In the genomic region with DNA sequence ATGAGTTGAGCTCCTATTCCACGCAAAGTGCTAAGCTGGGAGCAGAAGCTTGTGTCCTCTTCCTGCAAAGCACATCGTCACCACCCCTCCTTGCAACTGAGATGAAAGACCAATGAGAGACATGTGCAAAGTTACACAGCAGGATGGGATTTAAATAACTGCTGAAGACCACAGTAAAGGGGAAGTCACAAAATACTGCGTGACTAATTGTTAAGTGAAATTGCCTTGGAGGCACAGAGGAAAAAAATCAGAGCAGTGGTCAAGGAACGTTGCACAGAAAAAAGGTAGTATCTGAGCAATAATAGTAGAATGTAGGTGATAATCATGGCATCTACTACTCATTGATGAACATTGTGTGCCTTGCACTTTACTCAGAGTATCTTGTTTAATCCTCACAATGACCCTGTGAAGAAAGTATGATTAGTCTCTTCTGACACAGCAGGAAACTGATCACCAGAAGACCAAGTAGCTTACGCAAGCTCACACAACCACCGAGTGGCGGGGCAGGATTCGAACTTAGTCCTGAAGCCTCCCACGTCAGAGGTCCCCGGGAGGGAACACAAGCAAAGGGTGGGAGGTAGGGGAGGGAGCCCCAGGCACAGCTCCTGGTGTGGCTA, we compare ENCODE assay signal across 15 cellular contexts. TPM values are rescaled to one million over a fixed set of nuclear protein-coding genes. Genes with fewer than 3 reads are reported as not detected.
DNase-seq lines count a peak whose midpoint lies in the region; ATAC-seq, FAIRE-seq and TF ChIP-seq lines count a peak whose summit lies in the region.
"Had no signal": no experiment of that assay in that cellular context is flagged by ENCODE, and none has a peak within 500 bp of the region (broad histone marks: within the 10 kb centered on the region; RNA-seq: fewer than 3 reads in every experiment).

No MANE protein-coding gene starts in this region.

- BruUV-seq in mammary epithelial cell (replicated peaks; lab: Mats Ljungman, UMichigan): no TSS peak

- TF ChIP-seq CTCF in mammary epithelial cell (conservative IDR thresholded peaks at IDR 0.05 in 1 of 2, IDR thresholded peaks at IDR 0.05 in 1 of 2; ENCODE audit: extremely low read depth in 1 of 2, insufficient read depth in 1 of 2, low read depth in 1 of 2, low read length in 2 of 2): no peak
- TF ChIP-seq CTCF in breast epithelium (IDR thresholded peaks at IDR 0.05): no peak
- no peak for TF ChIP-seq CTCF in bronchial epithelial cell (IDR thresholded peaks at IDR 0.05; ENCODE audit: insufficient read depth, low read length, severe bottlenecking)
- TF ChIP-seq CTCF in psoas muscle (IDR thresholded peaks at IDR 0.05): no peak

- H3K36me3 Mint-ChIP-seq in stimulated activated memory B cell treated with anti-CD40 and anti-IgM and Interleukin-4, amounts not matched to agents 10 μg/mL and 1 μg/mL and 100 μg/mL, for 72 hours: no peaks in the 10 kb centered on the region

- WGBS in mammary epithelial cell (ENCODE audit: low coverage, missing lambda C conversion rate): 59% methylated on average over 10 of the region's 10 CpGs
- 64 to 65% (median 65%) methylated on average over 10 of the region's 10 CpGs for WGBS in psoas muscle, 3 donors

- H2AFZ ChIP-seq in mammary epithelial cell (ENCODE audit: low read depth, low read length): no peak overlapping the region
- H2AFZ ChIP-seq: hepatocyte had no signal

- intact Hi-C loops in mammary epithelial cell (cut with micrococcal nuclease): no loop called here
- intact Hi-C loops in breast epithelium (cut with DNase I; ENCODE audit: low total_unique reads): no loop called here
- intact Hi-C loops in psoas muscle (cut with DNase I): no loop called here

- H3K27ac ChIP-seq in mammary epithelial cell (ENCODE audit: insufficient read depth, low read depth, low read length): no peak overlapping the region
- no peak overlapping the region for H3K27ac ChIP-seq in breast epithelium
- no peak overlapping the region for H3K27ac ChIP-seq in psoas muscle
- H3K27ac ChIP-seq: hepatocyte had no signal

- no peaks in the 10 kb centered on the region for H3K79me2 ChIP-seq in mammary epithelial cell (ENCODE audit: insufficient read depth, low read length)
- H3K79me2 ChIP-seq: hepatocyte had no signal

- H3K9me3 ChIP-seq in mammary epithelial cell (replicated peaks; ENCODE audit: insufficient read depth, low read length) (no peaks in the 10 kb centered on the region), breast epithelium (no peaks in the 10 kb centered on the region), psoas muscle (no peaks in the 10 kb centered on the region)
- H3K9me3 ChIP-seq: SK-N-SH, upper lobe of left lung had no signal

- peaks cover 9% of the 10 kb centered on the region for H3K4me1 ChIP-seq in mammary epithelial cell (ENCODE audit: insufficient read depth, low read length)
- H3K4me1 ChIP-seq in breast epithelium: no peaks in the 10 kb centered on the region
- H3K4me1 ChIP-seq in psoas muscle: no peaks in the 10 kb centered on the region
- H3K4me1 ChIP-seq: upper lobe of left lung had no signal

- FAIRE-seq in bronchial epithelial cell (lab: Jason Lieb, UNC): no peak

- in situ Hi-C loops in mammary epithelial cell (cut with MboI; ENCODE audit: low sequenced_read_pairs in 2 of 2): no loop called here

- H3K27me3 ChIP-seq in mammary epithelial cell (ENCODE audit: insufficient read depth, low read length) (no peaks in the 10 kb centered on the region), breast epithelium (no peaks in the 10 kb centered on the region), bronchial epithelial cell (ENCODE audit: control insufficient read depth, insufficient read depth, low read length) (no peaks in the 10 kb centered on the region), psoas muscle (ENCODE audit: insufficient read depth in 3 of 3, low read length in 2 of 3) (no peaks in the 10 kb centered on the region)
- H3K27me3 ChIP-seq: hepatocyte, upper lobe of left lung had no signal

- TF ChIP-seq POLR2A in breast epithelium (IDR thresholded peaks at IDR 0.05): no peak

- H3K4me3 Mint-ChIP-seq in stimulated activated memory B cell treated with anti-CD40 and anti-IgM and Interleukin-4, amounts not matched to agents 10 μg/mL and 1 μg/mL and 100 μg/mL, for 72 hours: peak overlapping the region; percentile 58
- H3K4me3 Mint-ChIP-seq: central memory CD8-positive, alpha-beta T cell; nephron had no signal

- H3K36me3 ChIP-seq in mammary epithelial cell (ENCODE audit: insufficient read depth, low read length): no peaks in the 10 kb centered on the region
- no peaks in the 10 kb centered on the region for H3K36me3 ChIP-seq in breast epithelium
- H3K36me3 ChIP-seq in bronchial epithelial cell (ENCODE audit: control insufficient read depth, insufficient read depth, low read length): no peaks in the 10 kb centered on the region
- H3K36me3 ChIP-seq in psoas muscle (ENCODE audit: insufficient read depth in 1 of 2, low read depth in 1 of 2): no peaks in the 10 kb centered on the region
- H3K36me3 ChIP-seq: upper lobe of left lung had no signal

- H3K9ac ChIP-seq in mammary epithelial cell (ENCODE audit: insufficient read depth, low read length): no peak overlapping the region
- H3K9ac ChIP-seq: SK-N-SH had no signal

- no peaks in the 10 kb centered on the region for H4K20me1 ChIP-seq in mammary epithelial cell (ENCODE audit: insufficient read depth, low read length)

- DNase-seq in mammary epithelial cell (peak; percentile 24), breast epithelium (ENCODE audit: low spot score in 2 of 2) (no peak), NOMO-1 treated with DMSO at 0.1 percent for 48 hours (lab: John Stamatoyannopoulos, UW; ENCODE audit: unreplicated experiment) (peak; percentile 99), bronchial epithelial cell (ENCODE audit: low read depth) (peak; percentile 77), middle frontal gyrus (ENCODE audit: extremely low spot score, low spot score) (no peak), T1000 (lab: John Stamatoyannopoulos, UW) (no peak), psoas muscle (no peak)
- DNase-seq: NCI-H1436 treated with DMSO at 0.1 percent for 48 hours, SK-N-SH had no signal

- no peak overlapping the region for H3K4me2 ChIP-seq in mammary epithelial cell (ENCODE audit: insufficient read depth, low read depth, low read length)
- H3K4me2 ChIP-seq: hepatocyte, SK-N-SH had no signal

- H3K27ac Mint-ChIP-seq in stimulated activated memory B cell treated with anti-CD40 and anti-IgM and Interleukin-4, amounts not matched to agents 10 μg/mL and 1 μg/mL and 100 μg/mL, for 72 hours: peak overlapping the region; percentile 79
- H3K27ac Mint-ChIP-seq: nephron had no signal

- CTCF ChIA-PET in mammary epithelial cell (lab: Charles Lee; ENCODE audit: low non-redundant PET): no interaction called here

- H3K4me3 ChIP-seq in mammary epithelial cell (replicated peaks in 1 of 3; ENCODE audit: insufficient read depth in 1 of 3, low read depth in 2 of 3, low read length in 3 of 3): no peak overlapping the region
- H3K4me3 ChIP-seq in breast epithelium: no peak overlapping the region
- no peak overlapping the region for H3K4me3 ChIP-seq in bronchial epithelial cell (ENCODE audit: low read depth, low read length)
- no peak overlapping the region for H3K4me3 ChIP-seq in psoas muscle
- H3K4me3 ChIP-seq: hepatocyte, upper lobe of left lung had no signal

- ATAC-seq in stimulated activated memory B cell treated with anti-CD40 and anti-IgM and Interleukin-4, amounts not matched to agents 10 μg/mL and 1 μg/mL and 100 μg/mL, for 72 hours: peak; percentile 92
- ATAC-seq in psoas muscle: no peak

- H3K27me3 Mint-ChIP-seq in stimulated activated memory B cell treated with anti-CD40 and anti-IgM and Interleukin-4, amounts not matched to agents 10 μg/mL and 1 μg/mL and 100 μg/mL, for 72 hours: no peaks in the 10 kb centered on the region

- no peaks in the 10 kb centered on the region for H3K9me3 Mint-ChIP-seq in stimulated activated memory B cell treated with anti-CD40 and anti-IgM and Interleukin-4, amounts not matched to agents 10 μg/mL and 1 μg/mL and 100 μg/mL, for 72 hours
- H3K9me3 Mint-ChIP-seq: central memory CD8-positive, alpha-beta T cell; nephron had no signal

- dilution Hi-C loops in mammary epithelial cell (cut with HindIII; ENCODE audit: low sequenced_read_pairs): loop anchor here (10.0 kb wide), 1 partner anchor 51 kb away; no protein-coding TSS in a partner anchor

- peaks cover 16% of the 10 kb centered on the region for H3K4me1 Mint-ChIP-seq in stimulated activated memory B cell treated with anti-CD40 and anti-IgM and Interleukin-4, amounts not matched to agents 10 μg/mL and 1 μg/mL and 100 μg/mL, for 72 hours
- H3K4me1 Mint-ChIP-seq: central memory CD8-positive, alpha-beta T cell had no signal

RNA-seq across cellular contexts. Expression of a gene that starts 15.4 kb away (rescaled TPM):
- 100 to 1,000 TPM in 1 of 2 donors, 10 to 100 TPM in 1; 62.3 to 102 TPM for total RNA-seq in mammary epithelial cell
- 17.8 TPM for polyA plus RNA-seq in mammary epithelial cell
- polyA minus RNA-seq in mammary epithelial cell: 131 TPM
- 10 to 100 TPM; 31.5 to 71.1 (median 42.3) TPM for total RNA-seq in breast epithelium
- 23.4 and 57.6 TPM in 2 replicates for total RNA-seq in bronchial epithelial cell
- total RNA-seq in psoas muscle: 1,000 to 10,000 TPM in 2 of 4 donors, 100 to 1,000 TPM in 2; 770 to 1,274 (median 938) TPM
- 100 to 1,000 TPM; 142 to 538 (median 318) TPM for polyA plus RNA-seq in psoas muscle

RNA-seq across cellular contexts. Expression of a gene that starts 51.1 kb away (rescaled TPM):
- total RNA-seq in mammary epithelial cell (not detected), breast epithelium (not detected), bronchial epithelial cell (not detected in 2 replicates), psoas muscle (not detected)
- polyA plus RNA-seq in mammary epithelial cell (not detected), psoas muscle (not detected)
- not detected for polyA minus RNA-seq in mammary epithelial cell
- total RNA-seq: hepatocyte, upper lobe of left lung had no signal
- polyA plus RNA-seq: AG04450, hepatocyte, SK-N-SH had no signal

Comparison
In these comparisons a context has a peak if more than half of its experiments do, and no peak if none do; other contexts are left out.
1. DNase-seq: peak in mammary epithelial cell (single experiment), NOMO-1 treated with DMSO at 0.1 percent for 48 hours (single experiment) and bronchial epithelial cell (single experiment); none in breast epithelium (0 of 2), middle frontal gyrus (single experiment), T1000 (single experiment) and psoas muscle (0 of 2).
2. RNA of a gene that starts 15.4 kb away (total RNA-seq): 770 to 1,274 TPM in psoas muscle; 62.3 to 102 TPM in mammary epithelial cell, 31.5 to 71.1 TPM in breast epithelium and 23.4 to 57.6 TPM in bronchial epithelial cell; every median in the first group is over 4 times any median in the second.